Comparison of ENCODE assay signal across 34 cellular contexts in the genomic region with DNA sequence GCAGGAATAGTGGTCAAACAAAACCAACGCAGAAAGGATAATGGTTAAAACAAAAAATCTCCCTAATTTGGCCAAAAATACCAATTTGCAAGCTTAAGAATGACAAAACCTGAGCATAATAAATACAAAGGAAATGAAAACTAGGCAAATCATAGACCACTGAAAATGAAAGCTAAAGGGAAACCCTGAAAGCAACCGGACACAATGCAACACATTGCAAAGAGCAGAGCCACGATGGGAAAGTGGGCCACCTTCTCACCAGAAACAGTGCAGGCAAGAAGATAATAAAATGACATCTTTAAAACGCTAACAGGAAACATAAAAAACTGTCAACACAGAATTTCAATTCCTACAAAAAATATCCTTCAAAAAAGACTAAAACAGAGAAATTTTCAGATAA.
"Had no signal": no experiment of that assay in that cellular context is flagged by ENCODE, and none has a peak within 500 bp of the region (broad histone marks: within the 10 kb centered on the region; RNA-seq: fewer than 3 reads in every experiment).

No MANE protein-coding gene starts in this region.

- H3K4me3 ChIP-seq: adrenal gland, body of pancreas, breast epithelium had no signal

- H3K4me1 ChIP-seq: adrenal gland, body of pancreas, breast epithelium had no signal

- H3K27ac ChIP-seq: adrenal gland, body of pancreas, brain microvascular endothelial cell, breast epithelium, VCaP had no signal

- ATAC-seq: activated CD8-positive, alpha-beta T cell treated with anti-CD3 and anti-CD28 coated beads for 36 hours; activated naive CD4-positive, alpha-beta T cell treated with anti-CD3 and anti-CD28 coated beads, Interleukin-2, amount 50 U/mL, for 72 hours; activated T-cell treated with anti-CD3 and anti-CD28 coated beads, Interleukin-2, amount 50 U/mL, for 4 hours; activated T-cell treated with anti-CD3 and anti-CD28 coated beads, Interleukin-2, amount 50 U/mL, for 72 hours; activated T-helper 17 cell treated with anti-CD3 and anti-CD28 coated beads, Interleukin-2, amount 50 U/mL, for 72 hours; body of pancreas had no signal

- H3K4me1 Mint-ChIP-seq: activated B cell treated with CpG ODN at 0.5 μM for 24 hours; activated CD4-positive, alpha-beta T cell treated with anti-CD3 and anti-CD28 coated beads, Interleukin-2, amount 10 ng/mL, durations not matched to agents 24 days and 14 days; activated naive CD8-positive, alpha-beta T cell treated with anti-CD3 and anti-CD28 coated beads for 36 hours; activated T-helper 17 cell treated with anti-CD3 and anti-CD28 coated beads, Interleukin-2, amount 50 U/mL, for 72 hours had no signal

- H3K27me3 Mint-ChIP-seq: activated B cell treated with CpG ODN at 0.5 μM for 24 hours; activated CD4-positive, alpha-beta memory T cell treated with anti-CD3 and anti-CD28 coated beads for 36 hours; activated CD4-positive, alpha-beta T cell treated with anti-CD3 and anti-CD28 coated beads, Interleukin-2, amount 10 ng/mL, durations not matched to agents 24 days and 14 days; activated CD8-positive, alpha-beta T cell treated with anti-CD3 and anti-CD28 coated beads for 36 hours; activated naive CD8-positive, alpha-beta T cell treated with anti-CD3 and anti-CD28 coated beads for 36 hours; activated T-helper 17 cell treated with anti-CD3 and anti-CD28 coated beads, Interleukin-2, amount 50 U/mL, for 72 hours had no signal

- H3K9me3 ChIP-seq: adrenal gland, body of pancreas, breast epithelium had no signal

- H3K9me3 Mint-ChIP-seq: activated B cell treated with CpG ODN at 0.5 μM for 24 hours; activated CD4-positive, alpha-beta T cell treated with anti-CD3 and anti-CD28 coated beads, Interleukin-2, amount 10 ng/mL, durations not matched to agents 24 days and 14 days; activated CD8-positive, alpha-beta T cell treated with anti-CD3 and anti-CD28 coated beads for 36 hours; activated naive CD4-positive, alpha-beta T cell treated with anti-CD3 and anti-CD28 coated beads for 36 hours; activated naive CD8-positive, alpha-beta T cell treated with anti-CD3 and anti-CD28 coated beads for 36 hours; activated T-helper 1 cell treated with anti-CD3 and anti-CD28 coated beads, Interleukin-12 subunit alpha, Interleukin-12 subunit beta, Interleukin-2, Interleukin-4 antibody, amounts not matched to agents 30 ng/mL and 10 ng/mL and 1 ng/mL, durations not matched to agents 14 hours and 24 hours and 36 hours; T-helper 1 cell treated with Interleukin-12 subunit alpha and Interleukin-12 subunit beta and Interleukin-4 antibody, amounts not matched to agents 30 μg/mL and 1 μg/mL, for 36 hours had no signal

- H3K4me3 Mint-ChIP-seq: activated B cell treated with CpG ODN at 0.5 μM for 24 hours; activated CD4-positive, alpha-beta memory T cell treated with anti-CD3 and anti-CD28 coated beads for 36 hours; activated CD4-positive, alpha-beta T cell treated with anti-CD3 and anti-CD28 coated beads, Interleukin-2, amount 10 ng/mL, durations not matched to agents 24 days and 14 days; activated CD8-positive, alpha-beta T cell treated with anti-CD3 and anti-CD28 coated beads for 36 hours; activated naive CD4-positive, alpha-beta T cell treated with anti-CD3 and anti-CD28 coated beads for 36 hours; activated naive CD8-positive, alpha-beta T cell treated with anti-CD3 and anti-CD28 coated beads for 36 hours; activated T-cell treated with anti-CD3 and anti-CD28 coated beads, Interleukin-2, amount 50 U/mL, for 4 hours; activated T-cell treated with anti-CD3 and anti-CD28 coated beads, Interleukin-2, amount 50 U/mL, for 72 hours; activated T-helper 1 cell treated with anti-CD3 and anti-CD28 coated beads, Interleukin-12 subunit alpha, Interleukin-12 subunit beta, Interleukin-2, Interleukin-4 antibody, amounts not matched to agents 30 ng/mL and 10 ng/mL and 1 ng/mL, durations not matched to agents 14 hours and 24 hours and 36 hours; activated T-helper 17 cell treated with anti-CD3 and anti-CD28 coated beads, Interleukin-2, amount 50 U/mL, for 72 hours; T-helper 1 cell treated with Interleukin-12 subunit alpha and Interleukin-12 subunit beta and Interleukin-4 antibody, amounts not matched to agents 30 μg/mL and 1 μg/mL, for 36 hours; T-helper 2 cell treated with Interferon-gamma antibody and Interleukin-4, amounts not matched to agents 5 μg/mL and 100 μg/mL, for 36 hours had no signal

- H3K27me3 ChIP-seq: adrenal gland, body of pancreas, brain microvascular endothelial cell, breast epithelium had no signal

- H3K36me3 Mint-ChIP-seq: activated CD4-positive, alpha-beta memory T cell treated with anti-CD3 and anti-CD28 coated beads for 36 hours; activated naive CD8-positive, alpha-beta T cell treated with anti-CD3 and anti-CD28 coated beads for 36 hours had no signal

- DNase-seq: activated B cell treated with CpG ODN at 0.5 μM for 24 hours; activated CD4-positive, alpha-beta memory T cell treated with anti-CD3 and anti-CD28 coated beads for 36 hours; activated CD4-positive, alpha-beta T cell treated with anti-CD3 and anti-CD28 coated beads for 4 hours; activated CD4-positive, alpha-beta T cell treated with anti-CD3 and anti-CD28 coated beads, Interleukin-2, amount 10 ng/mL, durations not matched to agents 24 days and 14 days; activated CD4-positive, alpha-beta T cell treated with anti-CD3 and anti-CD28 coated beads, Interleukin-2, amount 50 U/mL, for 1 hour; activated CD4-positive, alpha-beta T cell treated with anti-CD3 and anti-CD28 coated beads, Interleukin-2, amount 50 U/mL, for 4 hours; activated CD4-positive, CD25-positive, alpha-beta regulatory T cell treated with anti-CD3 and anti-CD28 coated beads, Interleukin-2, amount 50 U/mL, for 72 hours; activated CD8-positive, alpha-beta memory T cell treated with anti-CD3 and anti-CD28 coated beads, Interleukin-2, amount 50 U/mL, for 4 hours; activated CD8-positive, alpha-beta T cell treated with anti-CD3 and anti-CD28 coated beads for 36 hours; activated effector memory CD4-positive, alpha-beta T cell treated with anti-CD3 and anti-CD28 coated beads, Interleukin-2, amount 50 U/mL, for 16 hours; activated gamma-delta T cell treated with Interleukin-2 at 50 U/mL for 16 hours; activated naive CD4-positive, alpha-beta T cell; activated naive CD4-positive, alpha-beta T cell treated with anti-CD3 and anti-CD28 coated beads for 36 hours; activated naive CD4-positive, alpha-beta T cell treated with anti-CD3 and anti-CD28 coated beads, Interleukin-2, amount 50 U/mL, for 16 hours; activated naive CD8-positive, alpha-beta T cell treated with anti-CD3 and anti-CD28 coated beads for 36 hours; activated T-cell treated with anti-CD3 and anti-CD28 coated beads for 4 hours; activated T-cell treated with anti-CD3 and anti-CD28 coated beads, Interleukin-2, amount 50 U/mL, for 1 hour; activated T-cell treated with anti-CD3 and anti-CD28 coated beads, Interleukin-2, amount 50 U/mL, for 4 hours; activated T-cell treated with anti-CD3 and anti-CD28 coated beads, Interleukin-2, amount 50 U/mL, for 72 hours; adrenal gland; amniotic stem cell; aorta; body of pancreas; brain microvascular endothelial cell; central memory CD4-positive, alpha-beta T cell; T-helper 2 cell; T-helper 9 cell had no signal

- H3K36me3 ChIP-seq: adrenal gland, brain microvascular endothelial cell, breast epithelium had no signal

- H3K27ac Mint-ChIP-seq: activated B cell treated with CpG ODN at 0.5 μM for 24 hours; activated CD4-positive, alpha-beta memory T cell treated with anti-CD3 and anti-CD28 coated beads for 36 hours; activated CD4-positive, alpha-beta T cell treated with anti-CD3 and anti-CD28 coated beads, Interleukin-2, amount 10 ng/mL, durations not matched to agents 24 days and 14 days; activated CD8-positive, alpha-beta T cell treated with anti-CD3 and anti-CD28 coated beads for 36 hours; activated naive CD4-positive, alpha-beta T cell treated with anti-CD3 and anti-CD28 coated beads for 36 hours; activated naive CD4-positive, alpha-beta T cell treated with anti-CD3 and anti-CD28 coated beads, Interleukin-2, amount 50 U/mL, for 72 hours; activated naive CD8-positive, alpha-beta T cell treated with anti-CD3 and anti-CD28 coated beads for 36 hours; activated T-cell treated with anti-CD3 and anti-CD28 coated beads, Interleukin-2, amount 50 U/mL, for 72 hours; activated T-helper 1 cell treated with anti-CD3 and anti-CD28 coated beads, Interleukin-12 subunit alpha, Interleukin-12 subunit beta, Interleukin-2, Interleukin-4 antibody, amounts not matched to agents 30 ng/mL and 10 ng/mL and 1 ng/mL, durations not matched to agents 14 hours and 24 hours and 36 hours; activated T-helper 17 cell treated with anti-CD3 and anti-CD28 coated beads, Interleukin-2, amount 50 U/mL, for 72 hours; T-helper 1 cell treated with Interleukin-12 subunit alpha and Interleukin-12 subunit beta and Interleukin-4 antibody, amounts not matched to agents 30 μg/mL and 1 μg/mL, for 36 hours; T-helper 2 cell treated with Interferon-gamma antibody and Interleukin-4, amounts not matched to agents 5 μg/mL and 100 μg/mL, for 36 hours had no signal
